ENCODE assay signal across 10 cellular contexts in the genomic region with DNA sequence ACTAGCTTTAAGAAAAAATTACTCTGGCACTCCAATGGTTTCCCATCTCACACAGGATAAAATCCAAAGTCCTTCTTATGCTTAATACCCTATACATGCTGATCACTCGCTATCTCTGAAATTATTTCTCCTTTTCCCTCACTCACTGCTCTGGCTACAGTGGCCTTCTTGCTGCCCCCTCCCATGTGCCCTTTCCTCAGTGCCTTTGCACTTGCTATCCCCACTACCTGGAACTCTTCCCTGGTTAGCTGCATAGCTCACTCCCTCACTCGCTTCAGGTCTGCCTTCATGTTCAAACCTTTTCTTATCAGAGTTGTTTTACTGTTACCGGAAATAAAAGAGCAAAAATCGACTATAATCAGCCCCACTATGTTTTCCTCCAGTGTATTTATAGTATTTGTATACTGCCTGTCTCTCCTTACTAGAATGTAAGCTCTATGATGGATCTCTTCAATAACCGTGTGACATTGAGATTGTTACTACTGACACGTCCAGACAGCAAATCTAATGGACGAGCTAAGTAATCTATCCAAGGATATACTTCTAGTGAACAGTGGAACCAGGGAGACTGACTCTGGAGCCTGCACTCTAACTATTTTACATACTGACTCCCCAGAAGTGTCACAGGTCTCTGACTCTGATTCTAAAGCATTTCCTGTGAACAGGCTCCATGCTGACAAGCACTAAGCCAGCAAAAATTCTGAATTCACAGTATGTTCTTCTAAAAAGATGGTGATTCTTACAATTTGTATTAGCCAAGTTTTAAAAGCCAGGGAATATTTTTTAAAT. TPM values are rescaled to one million over a fixed set of nuclear protein-coding genes. Genes with fewer than 3 reads are reported as not detected.
DNase-seq lines count a peak whose midpoint lies in the region; ATAC-seq and TF ChIP-seq lines count a peak whose summit lies in the region.
"Had no signal": no experiment of that assay in that cellular context is flagged by ENCODE, and none has a peak within 500 bp of the region (broad histone marks: within the 10 kb centered on the region; RNA-seq: fewer than 3 reads in every experiment).

No MANE protein-coding gene starts in this region.

- no peaks in the 10 kb centered on the region for H3K27me3 Mint-ChIP-seq in HFFc6 (ENCODE audit: insufficient read depth)
- H3K27me3 Mint-ChIP-seq: activated CD4-positive, alpha-beta memory T cell treated with anti-CD3 and anti-CD28 coated beads, Interleukin-2, amount 10 ng/mL, durations not matched to agents 7 days and 5 days had no signal

- no peak for ATAC-seq in GM18520 (IDR thresholded peaks at IDR 0.05; ENCODE audit: unreplicated experiment)
- ATAC-seq in GM18517 (IDR thresholded peaks at IDR 0.05; ENCODE audit: unreplicated experiment) = no peak

- H3K36me3 Mint-ChIP-seq in HFFc6 (ENCODE audit: low read depth) = no peaks in the 10 kb centered on the region

- no peak overlapping the region for H3K4me3 Mint-ChIP-seq in HFFc6
- H3K4me3 Mint-ChIP-seq: activated CD4-positive, alpha-beta memory T cell treated with anti-CD3 and anti-CD28 coated beads, Interleukin-2, amount 10 ng/mL, durations not matched to agents 7 days and 5 days had no signal

- peak overlapping the region; percentile 66 for H3K27ac ChIP-seq in brain microvascular endothelial cell

- H3K4me1 Mint-ChIP-seq in HFFc6 (ENCODE audit: low read depth) = peaks cover 12% of the 10 kb centered on the region

- H3K27me3 ChIP-seq in brain microvascular endothelial cell (replicated peaks) = no peaks in the 10 kb centered on the region

- DNase-seq in AG08395 (ENCODE audit: low spot score) (peak; percentile 65), HFFc6 (peak; percentile 74), brain microvascular endothelial cell (peak; percentile 80), lung microvascular endothelial cell (ENCODE audit: low read depth in 2 of 2) (peak; percentile 64 to 83), nucleus accumbens (lab: John Stamatoyannopoulos, UW) (no peak), COLO829 (ENCODE audit: low spot score) (no peak)
- DNase-seq: activated CD4-positive, alpha-beta memory T cell treated with anti-CD3 and anti-CD28 coated beads, Interleukin-2, amount 10 ng/mL, durations not matched to agents 7 days and 5 days; NCI-H446 had no signal

- no peaks in the 10 kb centered on the region for H3K9me3 Mint-ChIP-seq in HFFc6
- H3K9me3 Mint-ChIP-seq: activated CD4-positive, alpha-beta memory T cell treated with anti-CD3 and anti-CD28 coated beads, Interleukin-2, amount 10 ng/mL, durations not matched to agents 7 days and 5 days had no signal

- H3K4me3 ChIP-seq in brain microvascular endothelial cell (ENCODE audit: low read depth, low read length) = no peak overlapping the region

- in situ Hi-C loops in brain microvascular endothelial cell (cut with HindIII; ENCODE audit: low pct_ligation_motif_present, low sequenced_read_pairs) = no loop called here

- no peak overlapping the region for H3K27ac Mint-ChIP-seq in HFFc6
- H3K27ac Mint-ChIP-seq: activated CD4-positive, alpha-beta memory T cell treated with anti-CD3 and anti-CD28 coated beads, Interleukin-2, amount 10 ng/mL, durations not matched to agents 7 days and 5 days had no signal

- H3K36me3 ChIP-seq in brain microvascular endothelial cell (replicated peaks) = no peaks in the 10 kb centered on the region

- TF ChIP-seq CTCF in HFFc6 (IDR thresholded peaks at IDR 0.05) = no peak
- no peak for TF ChIP-seq CTCF in brain microvascular endothelial cell (IDR thresholded peaks at IDR 0.05; ENCODE audit: low read depth, low read length, missing control alignments)

RNA-seq across cellular contexts. Expression of a gene that starts 25.1 kb away (rescaled TPM):
- 10 to 100 TPM in 5 of 6 experiments, 1 to 10 TPM in 1; 7.6 to 12.9 (median 11.8) TPM for total RNA-seq in HFFc6 (2021; fragmentation: NEBNext Ultra II Directional; extraction: Animal tissue kit (Norgen Biotek cat#: 25700))
- 37.3 and 40.1 TPM in 2 replicates for total RNA-seq in lung microvascular endothelial cell

Comparison
In these comparisons a context has a peak if more than half of its experiments do, and no peak if none do; other contexts are left out.
1. DNase-seq: peak in AG08395 (single experiment), HFFc6 (single experiment), brain microvascular endothelial cell (single experiment) and lung microvascular endothelial cell (2 of 2); none in nucleus accumbens (0 of 56) and COLO829 (single experiment).